Comparison of ENCODE assay signal across 1 cellular context in the genomic region with DNA sequence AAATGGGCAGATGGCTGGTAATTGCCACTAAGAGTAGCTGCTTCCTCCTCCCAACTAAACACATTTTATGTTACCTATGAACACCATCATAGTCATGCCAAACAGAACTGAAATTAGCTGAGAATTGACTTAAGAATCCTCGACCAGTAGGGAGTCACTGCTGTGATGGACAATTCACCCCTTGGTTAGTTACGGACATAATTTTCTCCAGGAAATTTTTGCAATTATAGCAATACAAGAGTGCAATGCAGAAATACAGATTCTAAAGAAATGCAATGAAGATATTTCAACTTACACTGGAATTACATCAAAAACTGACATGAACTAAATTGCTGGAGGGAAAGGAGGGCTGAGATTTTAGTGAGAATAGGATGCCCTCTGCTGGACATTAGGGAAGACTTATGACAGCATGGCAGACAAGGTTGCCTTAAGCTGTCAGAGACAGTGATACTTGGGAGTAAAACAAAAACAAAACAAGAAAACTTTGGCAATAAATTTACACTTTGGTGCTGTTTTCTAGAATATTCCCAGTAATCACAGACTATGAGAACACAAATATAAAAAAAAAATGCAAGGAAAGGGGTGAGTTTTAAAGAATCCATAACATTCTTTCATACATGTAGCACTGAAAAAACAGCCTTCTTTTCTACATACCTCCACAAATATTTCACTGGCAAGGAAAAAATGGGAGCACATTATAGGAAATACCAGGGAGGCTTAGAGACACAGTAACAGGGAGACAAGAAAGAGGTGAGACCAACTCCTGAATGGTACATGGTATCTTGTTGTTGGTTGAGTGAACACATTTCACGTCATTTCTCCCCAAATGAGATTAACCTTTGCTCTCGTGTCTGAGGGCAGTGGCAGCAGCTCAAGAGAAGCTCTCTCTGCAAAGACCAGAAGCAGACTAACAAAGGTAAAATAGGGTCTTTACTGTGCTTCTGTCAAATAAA.
TF ChIP-seq lines count a peak whose summit lies in the region.

No MANE protein-coding gene starts in this region.

TF ChIP-seq in SK-N-SH, 30 proteins besides CTCF, POLR2A, EP300 and RAD21 (continued from another document):
- TF ChIP-seq ZBTB33 (IDR thresholded peaks at IDR 0.05; ENCODE audit: borderline replicate concordance, low read depth) (no peak), TEAD4 (IDR thresholded peaks at IDR 0.05; ENCODE audit: borderline replicate concordance, insufficient read depth) (no peak), RFX5 (IDR thresholded peaks at IDR 0.05; ENCODE audit: low read length) (peak; percentile 31; the same call in 1 of the 2 replicates), POLR2AphosphoS5 (IDR thresholded peaks at IDR 0.05; ENCODE audit: low read depth, low read length) (no peak), SIN3A (IDR thresholded peaks at IDR 0.05; ENCODE audit: borderline replicate concordance, low read depth, low read length) (peak; percentile 87; the same call in 1 of the 2 replicates), MEF2A (IDR thresholded peaks at IDR 0.05; ENCODE audit: borderline replicate concordance, low read depth) (no peak), NRF1 (IDR thresholded peaks at IDR 0.05; ENCODE audit: low read depth, low read length) (no peak), FOSL2 (IDR thresholded peaks at IDR 0.05; ENCODE audit: borderline replicate concordance, low read depth) (no peak), JUND (IDR thresholded peaks at IDR 0.05) (no peak)
